27 cellular contexts compared by ENCODE assay signal in genomic region chr10:11339660-11340059, GRCh38.
"Had no signal": no experiment of that assay in that cellular context is flagged by ENCODE, and none has a peak within 500 bp of the region (broad histone marks: within the 10 kb centered on the region; RNA-seq: fewer than 3 reads in every experiment).

No MANE protein-coding gene starts in this region.

- H3K27ac Mint-ChIP-seq: nephron; stimulated activated naive CD8-positive, alpha-beta T cell treated with anti-CD3 and anti-CD28 coated beads, Interleukin-15, Interleukin-2, amounts not matched to agents 100 ng/mL and 50 ng/mL, for 24 hours had no signal

- H3K9me3 ChIP-seq: left lung, lower lobe of right lung, ovary, prostate gland, suprapubic skin, thoracic aorta, tibial artery, upper lobe of right lung had no signal

- H3K27me3 Mint-ChIP-seq: naive thymus-derived CD8-positive, alpha-beta T cell; stimulated activated naive CD8-positive, alpha-beta T cell treated with anti-CD3 and anti-CD28 coated beads, Interleukin-15, Interleukin-2, amounts not matched to agents 100 ng/mL and 50 ng/mL, for 24 hours had no signal

- H3K9me3 Mint-ChIP-seq: immature natural killer cell; naive thymus-derived CD8-positive, alpha-beta T cell; nephron; neural progenitor cell; stimulated activated naive CD8-positive, alpha-beta T cell treated with anti-CD3 and anti-CD28 coated beads, Interleukin-15, Interleukin-2, amounts not matched to agents 100 ng/mL and 50 ng/mL, for 24 hours had no signal

- H3K27ac ChIP-seq: left lung, lower lobe of right lung, neural progenitor cell, ovary, prostate gland, skin epidermis, suprapubic skin, thoracic aorta, tibial artery, upper lobe of right lung had no signal

- DNase-seq: immature natural killer cell; kidney; left colon; lower lobe of right lung; mammary epithelial cell; mesenchymal stem cell; naive thymus-derived CD8-positive, alpha-beta T cell; ovary; retina; right cardiac atrium; stimulated activated CD4-positive, alpha-beta T cell treated with anti-CD3 and anti-CD28 coated beads, Interleukin-12 subunit alpha, Interleukin-12 subunit beta, amount 100 ng/mL, for 4 hours; stimulated activated CD4-positive, alpha-beta T cell treated with anti-CD3 and anti-CD28 coated beads, Interleukin-15, amount 100 ng/mL, for 24 hours; stimulated activated CD4-positive, alpha-beta T cell treated with anti-CD3 and anti-CD28 coated beads, Interleukin-2, amount 100 ng/mL, for 24 hours; stimulated activated CD4-positive, alpha-beta T cell treated with anti-CD3 and anti-CD28 coated beads, Interleukin-4, amount 100 ng/mL, for 1 hour; stimulated activated naive CD4-positive, alpha-beta T cell; tibial artery; trophoblast cell; upper lobe of right lung had no signal

- H3K4me3 Mint-ChIP-seq: immature natural killer cell; nephron; neural progenitor cell; stimulated activated naive CD8-positive, alpha-beta T cell treated with anti-CD3 and anti-CD28 coated beads, Interleukin-15, Interleukin-2, amounts not matched to agents 100 ng/mL and 50 ng/mL, for 24 hours had no signal

- H3K27me3 ChIP-seq: left lung, neural progenitor cell, ovary, suprapubic skin, upper lobe of right lung had no signal

- H3K36me3 Mint-ChIP-seq: neural progenitor cell had no signal

- ATAC-seq: left colon; left lung; lower lobe of right lung; naive thymus-derived CD8-positive, alpha-beta T cell; sciatic nerve; upper lobe of right lung had no signal
